12 cellular contexts compared by ENCODE assay signal in the genomic region with DNA sequence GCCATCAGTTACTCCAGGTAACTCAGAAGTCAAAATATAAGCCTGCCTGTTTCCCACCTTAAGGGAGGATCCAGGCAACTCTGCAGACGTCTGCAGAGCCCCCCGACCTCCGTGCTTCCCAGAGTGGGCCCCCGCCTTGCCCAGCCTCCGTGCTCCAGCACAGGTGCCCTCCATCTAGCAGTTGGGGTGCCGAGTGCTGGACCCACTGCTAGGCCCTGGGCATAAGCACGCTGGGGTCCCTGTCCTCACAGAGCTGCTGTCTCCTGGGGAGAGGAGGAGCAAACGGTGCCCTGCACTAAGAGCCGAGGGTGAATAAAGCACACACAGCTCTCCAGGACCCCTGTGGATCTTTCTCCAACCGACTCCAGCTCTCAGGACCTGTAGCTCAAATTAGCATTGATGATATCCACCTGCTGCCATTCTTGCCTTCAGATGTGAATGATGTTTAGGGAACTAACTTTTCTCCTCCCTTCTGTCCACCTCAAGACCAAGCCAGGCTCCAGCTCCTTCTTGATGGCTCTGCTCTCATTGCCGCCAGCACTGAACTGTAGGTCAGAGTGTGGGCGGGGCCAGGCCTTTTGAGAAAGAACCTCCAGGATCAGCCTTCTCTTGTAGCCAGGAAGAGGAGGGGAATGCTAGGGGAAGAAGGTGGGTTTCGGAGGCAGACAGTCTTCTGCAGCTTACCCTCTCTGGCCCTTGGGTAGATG.
DNase-seq lines count a peak whose midpoint lies in the region; ATAC-seq, FAIRE-seq and TF ChIP-seq lines count a peak whose summit lies in the region.
"Had no signal": no experiment of that assay in that cellular context is flagged by ENCODE, and none has a peak within 500 bp of the region (broad histone marks: within the 10 kb centered on the region; RNA-seq: fewer than 3 reads in every experiment).

No MANE protein-coding gene starts in this region.

- peak in 4 of 5 donors; percentile 19 to 56 (median 26) for DNase-seq in heart left ventricle
- DNase-seq in left ventricle myocardium superior, result no peak
- DNase-seq in activated naive CD8-positive, alpha-beta T cell treated with anti-CD3 and anti-CD28 coated beads for 36 hours, result no peak
- DNase-seq in mesenteric fat pad (ENCODE audit: low spot score), result peak; percentile 65
- peak; percentile 68 to 80 for DNase-seq in aorta
- DNase-seq in GM10266 (ENCODE audit: extremely low spot score), result no peak
- DNase-seq in mammary epithelial cell, result no peak
- no peak for DNase-seq in D721Med (ENCODE audit: insufficient read length, low spot score)
- DNase-seq: dermis blood vessel endothelial cell had no signal

- H3K4me3 ChIP-seq in heart left ventricle (no peak overlapping the region), aorta (ENCODE audit: low read length in 2 of 2) (no peak overlapping the region), mammary epithelial cell (replicated peaks in 1 of 3; ENCODE audit: insufficient read depth in 1 of 3, low read depth in 2 of 3, low read length in 3 of 3) (no peak overlapping the region)
- H3K4me3 ChIP-seq: pancreas had no signal

- ATAC-seq in heart left ventricle, result no peak
- no peak for ATAC-seq in left ventricle myocardium superior
- ATAC-seq in aorta (ENCODE audit: low FRiP score), result no peak
- ATAC-seq: pancreas, T-cell had no signal

- H3K4me3 Mint-ChIP-seq in activated naive CD8-positive, alpha-beta T cell treated with anti-CD3 and anti-CD28 coated beads for 36 hours, result no peak overlapping the region
- H3K4me3 Mint-ChIP-seq: B cell, T-cell had no signal

- H3K27ac Mint-ChIP-seq in activated naive CD8-positive, alpha-beta T cell treated with anti-CD3 and anti-CD28 coated beads for 36 hours, result peak overlapping the region; percentile 20
- H3K27ac Mint-ChIP-seq: B cell had no signal

- TF ChIP-seq CTCF in heart left ventricle (IDR thresholded peaks at IDR 0.05), result no peak
- TF ChIP-seq CTCF in GM10266 (IDR thresholded peaks at IDR 0.05; ENCODE audit: control insufficient read depth, insufficient read depth, low read depth, missing control alignments), result no peak
- no peak for TF ChIP-seq CTCF in mammary epithelial cell (conservative IDR thresholded peaks at IDR 0.05 in 1 of 2, IDR thresholded peaks at IDR 0.05 in 1 of 2; ENCODE audit: extremely low read depth in 1 of 2, insufficient read depth in 1 of 2, low read depth in 1 of 2, low read length in 2 of 2)
- no peak for TF ChIP-seq CTCF in D721Med (IDR thresholded peaks at IDR 0.05; ENCODE audit: insufficient read depth, missing control alignments)

- no peak overlapping the region for H3K9ac ChIP-seq in mammary epithelial cell (ENCODE audit: insufficient read depth, low read length)

- peaks cover 38% of the 10 kb centered on the region for H3K4me1 Mint-ChIP-seq in activated naive CD8-positive, alpha-beta T cell treated with anti-CD3 and anti-CD28 coated beads for 36 hours

- H3K79me2 ChIP-seq in mammary epithelial cell (ENCODE audit: insufficient read depth, low read length), result no peaks in the 10 kb centered on the region

- H3K27me3 Mint-ChIP-seq in activated naive CD8-positive, alpha-beta T cell treated with anti-CD3 and anti-CD28 coated beads for 36 hours, result no peaks in the 10 kb centered on the region
- H3K27me3 Mint-ChIP-seq: B cell, T-cell had no signal

- H3K27me3 ChIP-seq in heart left ventricle, result no peaks in the 10 kb centered on the region
- no peaks in the 10 kb centered on the region for H3K27me3 ChIP-seq in aorta (ENCODE audit: control insufficient read depth in 1 of 2, insufficient read depth in 2 of 2, low read length in 1 of 2)
- H3K27me3 ChIP-seq in mammary epithelial cell (ENCODE audit: insufficient read depth, low read length), result no peaks in the 10 kb centered on the region
- H3K27me3 ChIP-seq: pancreas had no signal

- CTCF ChIA-PET in mammary epithelial cell (lab: Charles Lee; ENCODE audit: low non-redundant PET), result no interaction called here

- in situ Hi-C loops in mammary epithelial cell (cut with MboI; ENCODE audit: low sequenced_read_pairs in 2 of 2), result no loop called here

- H4K20me1 ChIP-seq in mammary epithelial cell (ENCODE audit: insufficient read depth, low read length), result no peaks in the 10 kb centered on the region

- H2AFZ ChIP-seq in mammary epithelial cell (ENCODE audit: low read depth, low read length), result no peak overlapping the region

- dilution Hi-C loops in mammary epithelial cell (cut with HindIII; ENCODE audit: low sequenced_read_pairs), result loop anchor here (5.0 kb wide), 2 partner anchors 48 to 62 kb away; no protein-coding TSS in a partner anchor

- WGBS in heart left ventricle, 4 donors, result 87 to 94% (median 90%) methylated on average over 8 to 13 of the region's 13 CpGs
- 56 to 63% methylated on average over 13 of the region's 13 CpGs for WGBS in aorta, 2 donors
- WGBS in mammary epithelial cell (ENCODE audit: low coverage, missing lambda C conversion rate), result 86% methylated on average over 10 of the region's 13 CpGs

- peaks cover 14% of the 10 kb centered on the region for H3K36me3 Mint-ChIP-seq in activated naive CD8-positive, alpha-beta T cell treated with anti-CD3 and anti-CD28 coated beads for 36 hours

- no peak overlapping the region for H3K4me2 ChIP-seq in mammary epithelial cell (ENCODE audit: insufficient read depth, low read depth, low read length)

- H3K9me3 ChIP-seq in heart left ventricle (no peaks in the 10 kb centered on the region), aorta (ENCODE audit: control insufficient read depth, low read length) (no peaks in the 10 kb centered on the region), mammary epithelial cell (replicated peaks; ENCODE audit: insufficient read depth, low read length) (no peaks in the 10 kb centered on the region)
- H3K9me3 ChIP-seq: pancreas had no signal

- H3K27ac ChIP-seq in heart left ventricle, result peak overlapping the region in 2 of 12 donors; percentile 61 to 69
- peak overlapping the region; percentile 36 to 95 for H3K27ac ChIP-seq in aorta (ENCODE audit: low read depth in 1 of 2, low read length in 2 of 2)
- no peak overlapping the region for H3K27ac ChIP-seq in mammary epithelial cell (ENCODE audit: insufficient read depth, low read depth, low read length)
- H3K27ac ChIP-seq: pancreas had no signal

- no TSS peak for BruUV-seq in mammary epithelial cell (replicated peaks; lab: Mats Ljungman, UMichigan)

- peaks cover 0 to 6% (median 0%) of the 10 kb centered on the region in 9 donors for H3K36me3 ChIP-seq in heart left ventricle
- H3K36me3 ChIP-seq in aorta (ENCODE audit: control insufficient read depth in 1 of 2, insufficient read depth in 2 of 2, low read length in 1 of 2), result no peaks in the 10 kb centered on the region
- H3K36me3 ChIP-seq in mammary epithelial cell (ENCODE audit: insufficient read depth, low read length), result no peaks in the 10 kb centered on the region
- H3K36me3 ChIP-seq: pancreas had no signal

- H3K4me1 ChIP-seq in heart left ventricle (peaks cover 7 to 88% (median 69%) of the 10 kb centered on the region in 12 donors), aorta (ENCODE audit: control insufficient read depth in 1 of 2, insufficient read depth in 2 of 2, low read length in 2 of 2) (peaks cover 0 to 19% of the 10 kb centered on the region in 2 donors), mammary epithelial cell (ENCODE audit: insufficient read depth, low read length) (peaks cover 38% of the 10 kb centered on the region)

- intact Hi-C loops in heart left ventricle (cut with DNase I) (no loop called here), left ventricle myocardium superior (cut with micrococcal nuclease) (no loop called here), aorta (cut with DNase I) (loop anchor here in 1 of 2 donors (5.0 kb wide), 2 partner anchors 43 to 103 kb away; no protein-coding TSS in a partner anchor), mammary epithelial cell (cut with micrococcal nuclease) (loop anchor here (5.0 kb wide), 1 partner anchor 113 kb away; no protein-coding TSS in a partner anchor)

- TF ChIP-seq POLR2A in heart left ventricle (IDR thresholded peaks at IDR 0.05), result no peak

- no peaks in the 10 kb centered on the region for H3K9me3 Mint-ChIP-seq in activated naive CD8-positive, alpha-beta T cell treated with anti-CD3 and anti-CD28 coated beads for 36 hours
- H3K9me3 Mint-ChIP-seq: T-cell had no signal

- no peak for FAIRE-seq in D721Med (lab: Jason Lieb, UNC)
- FAIRE-seq: pancreas had no signal

Comparison
In these comparisons a context has a peak if more than half of its experiments do, and no peak if none do; other contexts are left out.
1. DNase-seq: peak in heart left ventricle (4 of 5), mesenteric fat pad (single experiment) and aorta (2 of 2); none in left ventricle myocardium superior (single experiment), activated naive CD8-positive, alpha-beta T cell treated with anti-CD3 and anti-CD28 coated beads for 36 hours (single experiment), GM10266 (single experiment), mammary epithelial cell (single experiment) and D721Med (single experiment).